ENCODE assay signal across 2 cellular contexts in the genomic region with DNA sequence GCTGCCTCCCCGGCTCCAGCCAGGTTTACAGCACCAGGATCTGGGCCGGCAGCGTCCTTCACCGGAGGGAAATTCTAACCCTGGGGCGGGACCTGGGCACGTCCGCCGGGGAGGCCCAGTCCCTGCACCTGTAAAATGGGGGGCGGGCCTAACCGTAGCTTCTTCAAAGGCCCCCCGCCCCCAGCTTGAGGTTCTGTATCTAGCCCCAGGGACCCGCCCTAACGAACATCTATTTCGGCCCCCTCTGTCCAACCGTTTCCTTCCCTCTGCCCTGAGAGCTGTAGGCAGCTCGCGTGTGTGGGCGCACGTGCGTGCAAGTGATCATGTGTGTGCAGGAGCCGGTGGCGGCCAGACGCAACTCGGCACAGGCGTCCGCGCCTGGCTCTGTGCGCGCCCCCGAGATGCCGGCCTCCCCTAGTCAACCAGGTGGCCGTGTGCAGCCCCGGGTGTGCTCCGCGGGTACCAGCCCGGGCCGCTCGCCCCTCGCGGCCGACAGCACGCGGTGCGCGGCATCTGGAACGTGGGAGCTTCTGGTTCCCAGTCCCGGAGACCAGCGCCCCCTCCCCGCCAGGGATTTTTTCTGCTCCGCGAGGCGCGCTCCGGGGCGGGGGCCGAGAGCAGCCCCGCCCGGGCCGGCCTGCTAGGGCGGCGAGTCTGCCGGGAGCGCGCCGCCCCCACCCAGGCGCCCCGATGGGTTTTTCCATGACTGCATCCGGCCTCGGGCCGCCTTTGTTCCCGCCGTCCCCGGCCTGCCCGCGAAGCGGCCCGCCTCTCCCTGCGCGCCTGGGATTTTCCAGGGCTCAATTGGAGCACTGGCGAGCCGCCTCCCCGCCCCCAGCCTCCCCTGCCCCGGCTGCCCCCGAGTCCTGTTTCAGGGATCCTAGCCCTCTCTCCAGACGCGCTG.
TF ChIP-seq lines count a peak whose summit lies in the region.

No MANE protein-coding gene starts in this region.

TF ChIP-seq in IMR-90, 13 proteins besides CTCF, POLR2A, EP300 and RAD21:
- TF ChIP-seq, protein P1, sequence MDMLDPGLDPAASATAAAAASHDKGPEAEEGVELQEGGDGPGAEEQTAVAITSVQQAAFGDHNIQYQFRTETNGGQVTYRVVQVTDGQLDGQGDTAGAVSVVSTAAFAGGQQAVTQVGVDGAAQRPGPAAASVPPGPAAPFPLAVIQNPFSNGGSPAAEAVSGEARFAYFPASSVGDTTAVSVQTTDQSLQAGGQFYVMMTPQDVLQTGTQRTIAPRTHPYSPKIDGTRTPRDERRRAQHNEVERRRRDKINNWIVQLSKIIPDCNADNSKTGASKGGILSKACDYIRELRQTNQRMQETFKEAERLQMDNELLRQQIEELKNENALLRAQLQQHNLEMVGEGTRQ (IDR thresholded peaks at IDR 0.05; ENCODE audit: low read depth, low read length): peak; percentile 57; the same call in 1 of the 2 replicates
- no peak for TF ChIP-seq MAFK (IDR thresholded peaks at IDR 0.05; ENCODE audit: low read depth, low read length)
- no peak for TF ChIP-seq FOS (IDR thresholded peaks at IDR 0.05; ENCODE audit: low read depth, low read length)
- no peak for TF ChIP-seq CHD1 (IDR thresholded peaks at IDR 0.05; ENCODE audit: low read depth, low read length)
- peak; percentile 96 for TF ChIP-seq BHLHE40 (IDR thresholded peaks at IDR 0.05; ENCODE audit: low read depth, low read length)
- no peak for TF ChIP-seq SMC3 (IDR thresholded peaks at IDR 0.05; ENCODE audit: low read depth, low read length)
- TF ChIP-seq RCOR1 (IDR thresholded peaks at IDR 0.05; ENCODE audit: insufficient replicate concordance, low read length): no peak
- no peak for TF ChIP-seq CEBPB (IDR thresholded peaks at IDR 0.05; ENCODE audit: low read depth, low read length)
- TF ChIP-seq NFE2L2 (IDR thresholded peaks at IDR 0.05; ENCODE audit: low read depth, low read length): no peak
- TF ChIP-seq RFX5 (IDR thresholded peaks at IDR 0.05; ENCODE audit: low read depth, low read length): no peak
- TF ChIP-seq MXI1 (IDR thresholded peaks at IDR 0.05; ENCODE audit: borderline replicate concordance, low read depth, low read length): no peak; the same call in 1 of the 2 replicates
- TF ChIP-seq MAZ (IDR thresholded peaks at IDR 0.05; ENCODE audit: borderline replicate concordance, low read depth, low read length): peak; percentile 86
- TF ChIP-seq, protein P2, sequence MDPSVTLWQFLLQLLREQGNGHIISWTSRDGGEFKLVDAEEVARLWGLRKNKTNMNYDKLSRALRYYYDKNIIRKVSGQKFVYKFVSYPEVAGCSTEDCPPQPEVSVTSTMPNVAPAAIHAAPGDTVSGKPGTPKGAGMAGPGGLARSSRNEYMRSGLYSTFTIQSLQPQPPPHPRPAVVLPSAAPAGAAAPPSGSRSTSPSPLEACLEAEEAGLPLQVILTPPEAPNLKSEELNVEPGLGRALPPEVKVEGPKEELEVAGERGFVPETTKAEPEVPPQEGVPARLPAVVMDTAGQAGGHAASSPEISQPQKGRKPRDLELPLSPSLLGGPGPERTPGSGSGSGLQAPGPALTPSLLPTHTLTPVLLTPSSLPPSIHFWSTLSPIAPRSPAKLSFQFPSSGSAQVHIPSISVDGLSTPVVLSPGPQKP (IDR thresholded peaks at IDR 0.05; ENCODE audit: borderline replicate concordance, low read depth, low read length): no peak

TF ChIP-seq in SK-N-SH, 30 proteins besides CTCF, POLR2A, EP300 and RAD21:
- TF ChIP-seq SMC3 (IDR thresholded peaks at IDR 0.05; ENCODE audit: low read depth, low read length): no peak
- TF ChIP-seq, protein P3, sequence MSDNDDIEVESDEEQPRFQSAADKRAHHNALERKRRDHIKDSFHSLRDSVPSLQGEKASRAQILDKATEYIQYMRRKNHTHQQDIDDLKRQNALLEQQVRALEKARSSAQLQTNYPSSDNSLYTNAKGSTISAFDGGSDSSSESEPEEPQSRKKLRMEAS (IDR thresholded peaks at IDR 0.05; ENCODE audit: low read depth): peak; percentile 60; the same call in 1 of the 2 replicates
- TF ChIP-seq TCF12 (IDR thresholded peaks at IDR 0.05): no peak
- TF ChIP-seq POLR2AphosphoS5 (IDR thresholded peaks at IDR 0.05; ENCODE audit: low read depth, low read length): no peak
- TF ChIP-seq MXI1 (IDR thresholded peaks at IDR 0.05; ENCODE audit: low read depth, low read length): peak; percentile 37; the same call in 1 of the 2 replicates
- TF ChIP-seq RXRA (IDR thresholded peaks at IDR 0.05; ENCODE audit: borderline replicate concordance, low read depth): no peak
